26 cellular contexts compared by ENCODE assay signal in genomic region chr1:6416906-6417305, GRCh38. TPM values are rescaled to one million over a fixed set of nuclear protein-coding genes. Genes with fewer than 3 reads are reported as not detected.
DNase-seq lines count a peak whose midpoint lies in the region; ATAC-seq, FAIRE-seq and TF ChIP-seq lines count a peak whose summit lies in the region.
"Had no signal": no experiment of that assay in that cellular context is flagged by ENCODE, and none has a peak within 500 bp of the region (broad histone marks: within the 10 kb centered on the region; RNA-seq: fewer than 3 reads in every experiment).

No MANE protein-coding gene starts in this region.

- no peak overlapping the region for H3K14ac ChIP-seq in trophoblast cell (ENCODE audit: low read length)

- H3K27me3 ChIP-seq in RWPE2 (ENCODE audit: insufficient read depth, poor library complexity, severe bottlenecking) = no peaks in the 10 kb centered on the region
- H3K27me3 ChIP-seq in trophoblast cell (ENCODE audit: insufficient read depth, low read length) = peaks cover 41% of the 10 kb centered on the region

- H3K4me3 ChIP-seq in RWPE2 (ENCODE audit: severe bottlenecking) = no peak overlapping the region
- no peak overlapping the region for H3K4me3 ChIP-seq in kidney (ENCODE audit: low read length in 2 of 2)
- H3K4me3 ChIP-seq in trophoblast cell (ENCODE audit: low read depth, low read length) = no peak overlapping the region
- H3K4me3 ChIP-seq: A549; BLaER1 treated with 17β-estradiol and CSF1 and Interleukin-3, amounts not matched to agents 10 nM and 100 nM; GM12878 had no signal

- WGBS in trophoblast cell (ENCODE audit: extremely low coverage, insufficient coverage, insufficient read length) = no CpG with 5 or more reads among the region's 5 CpGs

- H4K91ac ChIP-seq in trophoblast cell (ENCODE audit: low read depth, low read length) = peak overlapping the region; percentile 22

- no peak overlapping the region for H2AFZ ChIP-seq in trophoblast cell (ENCODE audit: insufficient read depth, low read length, poor library complexity)

- H3K18ac ChIP-seq in trophoblast cell (ENCODE audit: low read length) = no peak overlapping the region

- H2AK5ac ChIP-seq in trophoblast cell (ENCODE audit: low read length) = no peak overlapping the region

- FAIRE-seq in kidney (lab: Jason Lieb, UNC) = no peak
- FAIRE-seq: A549, D721Med, GM12878 had no signal

- ATAC-seq in RWPE2 (ENCODE audit: low read depth) (no peak), HG03097 (IDR thresholded peaks at IDR 0.05; ENCODE audit: low FRiP score, unreplicated experiment) (no peak), HG03280 (IDR thresholded peaks at IDR 0.05; ENCODE audit: unreplicated experiment) (no peak)
- ATAC-seq: A549, GM12878 had no signal

- no peak overlapping the region for H4K12ac ChIP-seq in trophoblast cell (ENCODE audit: low read depth, low read length)

- H3K9me3 ChIP-seq in RWPE2 (ENCODE audit: severe bottlenecking) (no peaks in the 10 kb centered on the region), kidney (ENCODE audit: control insufficient read depth in 1 of 2, low read length in 2 of 2) (no peaks in the 10 kb centered on the region), trophoblast cell (ENCODE audit: insufficient read depth, low read depth, low read length) (peaks cover 6% of the 10 kb centered on the region)
- H3K9me3 ChIP-seq: A549; BE2C; BLaER1 treated with 17β-estradiol and CSF1 and Interleukin-3, amounts not matched to agents 10 nM and 100 nM had no signal

- peaks cover 44% of the 10 kb centered on the region for H3K4me1 ChIP-seq in RWPE2 (ENCODE audit: insufficient read depth, poor library complexity, severe bottlenecking)
- peaks cover 4 to 7% of the 10 kb centered on the region in 2 donors for H3K4me1 ChIP-seq in kidney (ENCODE audit: control insufficient read depth in 1 of 2, insufficient read depth in 1 of 2, low read depth in 1 of 2, low read length in 2 of 2)
- peaks cover 8 to 27% of the 10 kb centered on the region in 2 experiments for H3K4me1 ChIP-seq in trophoblast cell (ENCODE audit: control insufficient read depth in 1 of 2, insufficient read depth in 2 of 2, low read length in 2 of 2)
- H3K4me1 ChIP-seq: BE2C had no signal

- DNase-seq in RWPE2 (ENCODE audit: low spot score) (no peak), epithelial cell of prostate (ENCODE audit: low read depth, low spot score) (no peak), kidney (peak; percentile 57), trophoblast cell (no peak), NCI-H510A (lab: John Stamatoyannopoulos, UW) (no peak)
- DNase-seq in activated CD4-positive, alpha-beta T cell treated with anti-CD3 and anti-CD28 coated beads, Interleukin-2, amount 50 U/mL, for 48 hours = no peak
- DNase-seq: 8988T; ACHN; AML-193; BE2C; CD4-positive, alpha-beta T cell; CD8-positive, alpha-beta memory T cell; DMS 273 treated with DMSO at 0.1 percent for 48 hours; DMS79; EL; GDM1; GOT3; H7; HCEC 1CT had no signal

- intact Hi-C loops in kidney (cut with DNase I) = no loop called here

- no peak overlapping the region for H2BK5ac ChIP-seq in trophoblast cell (ENCODE audit: low read depth, low read length, poor library complexity)

- H3K79me2 ChIP-seq in trophoblast cell (ENCODE audit: control insufficient read depth, insufficient read depth, low read length, poor library complexity) = no peaks in the 10 kb centered on the region

- H2BK120ac ChIP-seq in trophoblast cell (ENCODE audit: insufficient read depth, low read length, poor library complexity) = no peak overlapping the region

- no peak overlapping the region for H3K23ac ChIP-seq in trophoblast cell (ENCODE audit: low read length)

- no peak overlapping the region for H4K8ac ChIP-seq in trophoblast cell (ENCODE audit: low read depth, low read length)

- H3K4ac ChIP-seq in trophoblast cell (ENCODE audit: low read depth, low read length) = no peak overlapping the region

- H3K79me1 ChIP-seq in trophoblast cell (ENCODE audit: low read length) = peaks cover 8% of the 10 kb centered on the region

- H3K4me2 ChIP-seq in trophoblast cell (ENCODE audit: low read length) = no peak overlapping the region
- H3K4me2 ChIP-seq: A549; BLaER1 treated with 17β-estradiol and CSF1 and Interleukin-3, amounts not matched to agents 10 nM and 100 nM had no signal

- no peak overlapping the region for H2BK12ac ChIP-seq in trophoblast cell (ENCODE audit: low read length)

- peak overlapping the region; percentile 86 for H3K27ac ChIP-seq in RWPE2 (ENCODE audit: poor library complexity, severe bottlenecking)
- peak overlapping the region; percentile 99 for H3K27ac ChIP-seq in epithelial cell of prostate
- H3K27ac ChIP-seq in kidney (ENCODE audit: low read depth in 2 of 2, low read length in 2 of 2) = no peak overlapping the region
- no peak overlapping the region for H3K27ac ChIP-seq in trophoblast cell (ENCODE audit: low read depth, low read length)
- H3K27ac ChIP-seq: A549; BLaER1 treated with 17β-estradiol and CSF1 and Interleukin-3, amounts not matched to agents 10 nM and 100 nM had no signal

- TF ChIP-seq CTCF in RWPE2 (IDR thresholded peaks at IDR 0.05; ENCODE audit: poor library complexity, severe bottlenecking) (no peak), kidney (IDR thresholded peaks at IDR 0.05; ENCODE audit: borderline replicate concordance, extremely low read depth, insufficient read depth) (no peak)

- H3K9ac ChIP-seq in kidney (ENCODE audit: low read length in 2 of 2) = no peak overlapping the region
- no peak overlapping the region for H3K9ac ChIP-seq in trophoblast cell (ENCODE audit: low read length)
- H3K9ac ChIP-seq: BLaER1 treated with 17β-estradiol and CSF1 and Interleukin-3, amounts not matched to agents 10 nM and 100 nM had no signal

- H3K36me3 ChIP-seq in RWPE2 (ENCODE audit: low read depth) (no peaks in the 10 kb centered on the region), kidney (ENCODE audit: control insufficient read depth in 1 of 2, insufficient read depth in 2 of 2, low read length in 2 of 2) (no peaks in the 10 kb centered on the region), trophoblast cell (ENCODE audit: control insufficient read depth in 1 of 2, insufficient read depth in 2 of 2, low read length in 2 of 2) (no peaks in the 10 kb centered on the region)
- H3K36me3 ChIP-seq: BE2C; BLaER1 treated with 17β-estradiol and CSF1 and Interleukin-3, amounts not matched to agents 10 nM and 100 nM had no signal

RNA-seq across cellular contexts. Expression of gene HES2, which starts 2.8 kb away (rescaled TPM):
- 1.3 TPM for total RNA-seq in kidney
- polyA plus RNA-seq in kidney (ENCODE audit: insufficient read depth, low read depth, low replicate concordance) = 1.6 TPM
- 33.7 and 41.0 TPM in 2 replicates for polyA plus RNA-seq in trophoblast cell (2013)
- total RNA-seq: CD4-positive, alpha-beta T cell had no signal
- polyA plus RNA-seq: CD14-positive monocyte; CD8-positive, alpha-beta memory T cell had no signal

RNA-seq across cellular contexts. Expression of gene ESPN, which starts 7.7 kb away (rescaled TPM):
- total RNA-seq in kidney = 14.2 TPM
- 112 TPM for polyA plus RNA-seq in kidney (ENCODE audit: insufficient read depth, low read depth, low replicate concordance)
- polyA plus RNA-seq in trophoblast cell (2013) = 5.8 and 6.9 TPM in 2 replicates
- polyA plus RNA-seq: CD14-positive monocyte had no signal

RNA-seq across cellular contexts. Expression of gene ACOT7, which starts 23.3 kb away (rescaled TPM):
- total RNA-seq in kidney = 23.0 TPM
- polyA plus RNA-seq in kidney (ENCODE audit: insufficient read depth, low read depth, low replicate concordance) = 135 TPM
- 30.7 and 31.4 TPM in 2 replicates for polyA plus RNA-seq in trophoblast cell (2013)

RNA-seq across cellular contexts. Expression of gene TNFRSF25, which starts 49.1 kb away (rescaled TPM):
- 13.8 TPM for total RNA-seq in kidney
- polyA plus RNA-seq in kidney (ENCODE audit: insufficient read depth, low read depth, low replicate concordance) = 7.6 TPM
- 22.6 and 23.0 TPM in 2 replicates for polyA plus RNA-seq in trophoblast cell (2013)

Comparison
In these comparisons a context has a peak if more than half of its experiments do, and no peak if none do; other contexts are left out.
1. H3K27ac ChIP-seq: peak in RWPE2 (single experiment) and epithelial cell of prostate (single experiment); none in kidney (0 of 2) and trophoblast cell (single experiment).